In the genomic region with DNA sequence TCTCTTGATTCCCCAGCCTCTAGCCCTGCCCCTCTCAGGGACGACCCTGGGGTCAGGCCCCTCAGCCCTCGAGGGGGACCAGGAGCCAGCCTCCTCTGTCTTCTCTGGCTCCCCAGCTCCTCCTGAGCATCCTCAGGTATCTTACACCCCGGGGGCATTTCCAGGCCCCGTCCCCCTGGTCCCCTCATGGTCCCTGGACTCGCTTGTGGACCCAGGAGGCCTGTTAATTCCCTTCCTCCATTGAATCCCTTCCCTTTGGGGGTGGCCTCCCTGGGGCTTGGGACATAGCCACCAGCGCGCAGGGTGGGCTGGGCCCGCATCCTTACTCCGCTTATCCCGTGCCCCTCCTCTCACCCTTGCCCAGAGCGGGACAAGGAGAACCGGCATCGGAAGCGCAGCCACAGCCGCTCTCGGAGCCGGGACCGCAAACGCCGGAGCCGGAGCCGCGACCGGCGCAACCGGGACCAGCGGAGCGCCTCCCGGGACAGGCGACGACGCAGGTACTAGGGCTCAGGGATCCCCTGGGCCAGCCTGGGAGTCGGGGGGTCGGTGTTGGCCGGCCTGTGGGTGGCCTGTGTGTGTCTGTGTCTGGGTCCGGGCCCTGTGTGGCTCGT, we compare ENCODE assay signal across 1 cellular context.
TF ChIP-seq lines count a peak whose summit lies in the region.

No MANE protein-coding gene starts in this region.

TF ChIP-seq in HCT116, 20 proteins besides CTCF, POLR2A, EP300 and RAD21:
- TF ChIP-seq, protein P1, sequence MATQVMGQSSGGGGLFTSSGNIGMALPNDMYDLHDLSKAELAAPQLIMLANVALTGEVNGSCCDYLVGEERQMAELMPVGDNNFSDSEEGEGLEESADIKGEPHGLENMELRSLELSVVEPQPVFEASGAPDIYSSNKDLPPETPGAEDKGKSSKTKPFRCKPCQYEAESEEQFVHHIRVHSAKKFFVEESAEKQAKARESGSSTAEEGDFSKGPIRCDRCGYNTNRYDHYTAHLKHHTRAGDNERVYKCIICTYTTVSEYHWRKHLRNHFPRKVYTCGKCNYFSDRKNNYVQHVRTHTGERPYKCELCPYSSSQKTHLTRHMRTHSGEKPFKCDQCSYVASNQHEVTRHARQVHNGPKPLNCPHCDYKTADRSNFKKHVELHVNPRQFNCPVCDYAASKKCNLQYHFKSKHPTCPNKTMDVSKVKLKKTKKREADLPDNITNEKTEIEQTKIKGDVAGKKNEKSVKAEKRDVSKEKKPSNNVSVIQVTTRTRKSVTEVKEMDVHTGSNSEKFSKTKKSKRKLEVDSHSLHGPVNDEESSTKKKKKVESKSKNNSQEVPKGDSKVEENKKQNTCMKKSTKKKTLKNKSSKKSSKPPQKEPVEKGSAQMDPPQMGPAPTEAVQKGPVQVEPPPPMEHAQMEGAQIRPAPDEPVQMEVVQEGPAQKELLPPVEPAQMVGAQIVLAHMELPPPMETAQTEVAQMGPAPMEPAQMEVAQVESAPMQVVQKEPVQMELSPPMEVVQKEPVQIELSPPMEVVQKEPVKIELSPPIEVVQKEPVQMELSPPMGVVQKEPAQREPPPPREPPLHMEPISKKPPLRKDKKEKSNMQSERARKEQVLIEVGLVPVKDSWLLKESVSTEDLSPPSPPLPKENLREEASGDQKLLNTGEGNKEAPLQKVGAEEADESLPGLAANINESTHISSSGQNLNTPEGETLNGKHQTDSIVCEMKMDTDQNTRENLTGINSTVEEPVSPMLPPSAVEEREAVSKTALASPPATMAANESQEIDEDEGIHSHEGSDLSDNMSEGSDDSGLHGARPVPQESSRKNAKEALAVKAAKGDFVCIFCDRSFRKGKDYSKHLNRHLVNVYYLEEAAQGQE (IDR thresholded peaks at IDR 0.05; ENCODE audit: low read depth): no peak
- TF ChIP-seq SRF (IDR thresholded peaks at IDR 0.05; ENCODE audit: low read depth) (no peak), TCF7L2 (IDR thresholded peaks at IDR 0.05; ENCODE audit: borderline replicate concordance, extremely low read depth, insufficient read depth, insufficient read length) (no peak), YY1 (IDR thresholded peaks at IDR 0.05; ENCODE audit: extremely low read depth, insufficient replicate concordance, low read depth, low read length) (no peak), CBX3 (IDR thresholded peaks at IDR 0.05; ENCODE audit: low read depth) (no peak), SIN3A (IDR thresholded peaks at IDR 0.05; ENCODE audit: low read depth) (no peak), ELF1 (IDR thresholded peaks at IDR 0.05; ENCODE audit: borderline replicate concordance, low read depth) (no peak), EGR1 (IDR thresholded peaks at IDR 0.05; ENCODE audit: low read depth) (no peak)
- TF ChIP-seq, protein P2, sequence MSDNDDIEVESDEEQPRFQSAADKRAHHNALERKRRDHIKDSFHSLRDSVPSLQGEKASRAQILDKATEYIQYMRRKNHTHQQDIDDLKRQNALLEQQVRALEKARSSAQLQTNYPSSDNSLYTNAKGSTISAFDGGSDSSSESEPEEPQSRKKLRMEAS (IDR thresholded peaks at IDR 0.05): no peak
- TF ChIP-seq, protein P3, sequence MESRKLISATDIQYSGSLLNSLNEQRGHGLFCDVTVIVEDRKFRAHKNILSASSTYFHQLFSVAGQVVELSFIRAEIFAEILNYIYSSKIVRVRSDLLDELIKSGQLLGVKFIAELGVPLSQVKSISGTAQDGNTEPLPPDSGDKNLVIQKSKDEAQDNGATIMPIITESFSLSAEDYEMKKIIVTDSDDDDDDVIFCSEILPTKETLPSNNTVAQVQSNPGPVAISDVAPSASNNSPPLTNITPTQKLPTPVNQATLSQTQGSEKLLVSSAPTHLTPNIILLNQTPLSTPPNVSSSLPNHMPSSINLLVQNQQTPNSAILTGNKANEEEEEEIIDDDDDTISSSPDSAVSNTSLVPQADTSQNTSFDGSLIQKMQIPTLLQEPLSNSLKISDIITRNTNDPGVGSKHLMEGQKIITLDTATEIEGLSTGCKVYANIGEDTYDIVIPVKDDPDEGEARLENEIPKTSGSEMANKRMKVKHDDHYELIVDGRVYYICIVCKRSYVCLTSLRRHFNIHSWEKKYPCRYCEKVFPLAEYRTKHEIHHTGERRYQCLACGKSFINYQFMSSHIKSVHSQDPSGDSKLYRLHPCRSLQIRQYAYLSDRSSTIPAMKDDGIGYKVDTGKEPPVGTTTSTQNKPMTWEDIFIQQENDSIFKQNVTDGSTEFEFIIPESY (IDR thresholded peaks at IDR 0.05; ENCODE audit: extremely low read depth, insufficient replicate concordance, low read length): no peak
